Comparison of ENCODE assay signal across 8 cellular contexts in genomic region chr6:26240157-26240980, GRCh38.
DNase-seq lines count a peak whose midpoint lies in the region; ATAC-seq and TF ChIP-seq lines count a peak whose summit lies in the region.

No MANE protein-coding gene starts in this region.

- H3K4me2 ChIP-seq in neural cell (ENCODE audit: low read length), result no peak overlapping the region

- no peaks in the 10 kb centered on the region for H4K20me1 ChIP-seq in neural cell (ENCODE audit: insufficient read depth)

- peaks cover 3% of the 10 kb centered on the region for H3F3A ChIP-seq in neural cell (ENCODE audit: insufficient read depth, low read length, poor library complexity, severe bottlenecking)

- DNase-seq in A673 (ENCODE audit: low spot score) (peak; percentile 96), esophagus muscularis mucosa (ENCODE audit: extremely low spot score) (no peak), upper lobe of left lung (peak; percentile 74 to 86), osteocyte (ENCODE audit: extremely low spot score, unreplicated experiment) (no peak)
- DNase-seq in activated CD8-positive, alpha-beta memory T cell treated with anti-CD3 and anti-CD28 coated beads, Interleukin-2, amount 50 U/mL, for 4 hours, result peak; percentile 53

- no peaks in the 10 kb centered on the region for H3K9me3 ChIP-seq in A673 (ENCODE audit: low read depth, low read length, poor library complexity, severe bottlenecking)
- H3K9me3 ChIP-seq in esophagus muscularis mucosa, result no peaks in the 10 kb centered on the region
- H3K9me3 ChIP-seq in neural cell (ENCODE audit: low read length), result peaks cover 9% of the 10 kb centered on the region
- no peaks in the 10 kb centered on the region for H3K9me3 ChIP-seq in upper lobe of left lung

- no peak overlapping the region for H2AFZ ChIP-seq in neural cell (ENCODE audit: low read depth, low read length)

- H3K4me3 ChIP-seq in A673 (ENCODE audit: low read depth, low read length, poor library complexity, severe bottlenecking) (peak overlapping the region; percentile 50), esophagus muscularis mucosa (peak overlapping the region; percentile 53 to 64 (median 56)), neural cell (ENCODE audit: low read length) (peak overlapping the region; percentile 54), upper lobe of left lung (peak overlapping the region; percentile 16 to 53 (median 44))

- TF ChIP-seq CTCF in A673 (conservative IDR thresholded peaks at IDR 0.05; ENCODE audit: low read depth, low read length), result no peak
- no peak for TF ChIP-seq CTCF in esophagus muscularis mucosa (IDR thresholded peaks at IDR 0.05)
- TF ChIP-seq CTCF in neural cell (IDR thresholded peaks at IDR 0.05; ENCODE audit: poor library complexity, severe bottlenecking), result no peak
- no peak for TF ChIP-seq CTCF in upper lobe of left lung (IDR thresholded peaks at IDR 0.05)
- no peak for TF ChIP-seq CTCF in osteocyte (IDR thresholded peaks at IDR 0.05)

- ATAC-seq in GM19035 (IDR thresholded peaks at IDR 0.05; ENCODE audit: unreplicated experiment) (peak; percentile 55), HG03432 (IDR thresholded peaks at IDR 0.05; ENCODE audit: unreplicated experiment) (peak; percentile 66), upper lobe of left lung (ENCODE audit: low FRiP score in 2 of 2) (peak; percentile 83 to 86)

- H3K79me2 ChIP-seq in neural cell (replicated peaks; ENCODE audit: insufficient read depth, low read length), result no peaks in the 10 kb centered on the region

- H3K27me3 ChIP-seq in A673 (replicated peaks; ENCODE audit: insufficient read depth, low read depth, low read length, poor library complexity), result no peaks in the 10 kb centered on the region
- peaks cover 0 to 81% (median 20%) of the 10 kb centered on the region in 4 donors for H3K27me3 ChIP-seq in esophagus muscularis mucosa
- H3K27me3 ChIP-seq in neural cell (ENCODE audit: insufficient read depth, low read depth, low read length), result peaks cover 11% of the 10 kb centered on the region
- peaks cover 0 to 8% (median 0%) of the 10 kb centered on the region in 4 donors for H3K27me3 ChIP-seq in upper lobe of left lung

- H3K4me1 ChIP-seq in A673 (ENCODE audit: insufficient read depth, low read length, poor library complexity, severe bottlenecking) (no peaks in the 10 kb centered on the region), esophagus muscularis mucosa (peaks cover 0 to 15% (median 10%) of the 10 kb centered on the region in 4 donors), upper lobe of left lung (peaks cover 0 to 2% (median 1%) of the 10 kb centered on the region in 4 donors)

- TF ChIP-seq POLR2A in esophagus muscularis mucosa (IDR thresholded peaks at IDR 0.05; ENCODE audit: low read depth) (no peak), upper lobe of left lung (IDR thresholded peaks at IDR 0.05) (peak in 3 of 4 donors; percentile 73 to 94 (median 80))

- H3K27ac ChIP-seq in A673 (ENCODE audit: low read depth, low read length, poor library complexity, severe bottlenecking) (peak overlapping the region; percentile 88), esophagus muscularis mucosa (replicated peaks in 1 of 4) (peak overlapping the region; percentile 66 to 84 (median 74)), neural cell (ENCODE audit: low read length) (no peak overlapping the region), upper lobe of left lung (peak overlapping the region; percentile 87 to 93 (median 88))

- 8% methylated on average over 40 of the region's 48 CpGs for whole genome bisulfite sequencing in esophagus muscularis mucosa
- WGBS in upper lobe of left lung, 2 donors, result 3% methylated on average over 31 to 48 of the region's 48 CpGs

- H3K4me1 Mint-ChIP-seq in osteocyte (ENCODE audit: unreplicated experiment), result peaks cover 3% of the 10 kb centered on the region

- TF ChIP-seq EP300 in esophagus muscularis mucosa (IDR thresholded peaks at IDR 0.05) (no peak), neural cell (conservative IDR thresholded peaks at IDR 0.05; ENCODE audit: poor library complexity, severe bottlenecking) (no peak), upper lobe of left lung (IDR thresholded peaks at IDR 0.05) (peak in 1 of 4 donors; percentile 45)

- POLR2A ChIA-PET in A673 (lab: Charles Lee; ENCODE audit: low non-redundant PET), result interaction anchor here (0.7 kb wide), 1 partner anchor 1653 kb away, joined by 3 read pairs; a partner anchor contains a TSS

- CTCF ChIA-PET in A673 (lab: Charles Lee), result no interaction called here

- no peaks in the 10 kb centered on the region for H3K36me3 ChIP-seq in A673 (ENCODE audit: insufficient read depth, low read length, poor library complexity, severe bottlenecking)
- no peaks in the 10 kb centered on the region for H3K36me3 ChIP-seq in esophagus muscularis mucosa
- no peaks in the 10 kb centered on the region for H3K36me3 ChIP-seq in neural cell (ENCODE audit: insufficient read depth, low read length)
- no peaks in the 10 kb centered on the region for H3K36me3 ChIP-seq in upper lobe of left lung

- TSS peak; percentile 99 for BruUV-seq in A673 (replicated peaks; lab: Mats Ljungman, UMichigan)

- H3K36me3 Mint-ChIP-seq in osteocyte (ENCODE audit: unreplicated experiment), result no peaks in the 10 kb centered on the region

- no peak for TF ChIP-seq RAD21 in neural cell (conservative IDR thresholded peaks at IDR 0.05)

- H3K9me3 Mint-ChIP-seq in osteocyte (ENCODE audit: unreplicated experiment), result no peaks in the 10 kb centered on the region

- no peaks in the 10 kb centered on the region for H3K27me3 Mint-ChIP-seq in osteocyte (ENCODE audit: unreplicated experiment)

- intact Hi-C loops in A673 (cut with micrococcal nuclease; ENCODE audit: unreplicated experiment) (no loop called here), esophagus muscularis mucosa (cut with DNase I) (no loop called here)

- H3K27ac Mint-ChIP-seq in osteocyte (ENCODE audit: unreplicated experiment), result no peak overlapping the region

- H3K4me3 Mint-ChIP-seq in osteocyte (ENCODE audit: unreplicated experiment), result no peak overlapping the region

- no peak overlapping the region for H3K9ac ChIP-seq in neural cell (ENCODE audit: low read length)

- no peaks in the 10 kb centered on the region for H3K9me2 ChIP-seq in neural cell (ENCODE audit: insufficient read depth, low read length)

TF ChIP-seq in neural cell, 6 proteins besides CTCF, POLR2A, EP300 and RAD21:
- no peak for TF ChIP-seq TAF1 (IDR thresholded peaks at IDR 0.05; ENCODE audit: low read depth)
- TF ChIP-seq SMC3 (conservative IDR thresholded peaks at IDR 0.05; ENCODE audit: poor library complexity), result no peak
- TF ChIP-seq, protein P1, sequence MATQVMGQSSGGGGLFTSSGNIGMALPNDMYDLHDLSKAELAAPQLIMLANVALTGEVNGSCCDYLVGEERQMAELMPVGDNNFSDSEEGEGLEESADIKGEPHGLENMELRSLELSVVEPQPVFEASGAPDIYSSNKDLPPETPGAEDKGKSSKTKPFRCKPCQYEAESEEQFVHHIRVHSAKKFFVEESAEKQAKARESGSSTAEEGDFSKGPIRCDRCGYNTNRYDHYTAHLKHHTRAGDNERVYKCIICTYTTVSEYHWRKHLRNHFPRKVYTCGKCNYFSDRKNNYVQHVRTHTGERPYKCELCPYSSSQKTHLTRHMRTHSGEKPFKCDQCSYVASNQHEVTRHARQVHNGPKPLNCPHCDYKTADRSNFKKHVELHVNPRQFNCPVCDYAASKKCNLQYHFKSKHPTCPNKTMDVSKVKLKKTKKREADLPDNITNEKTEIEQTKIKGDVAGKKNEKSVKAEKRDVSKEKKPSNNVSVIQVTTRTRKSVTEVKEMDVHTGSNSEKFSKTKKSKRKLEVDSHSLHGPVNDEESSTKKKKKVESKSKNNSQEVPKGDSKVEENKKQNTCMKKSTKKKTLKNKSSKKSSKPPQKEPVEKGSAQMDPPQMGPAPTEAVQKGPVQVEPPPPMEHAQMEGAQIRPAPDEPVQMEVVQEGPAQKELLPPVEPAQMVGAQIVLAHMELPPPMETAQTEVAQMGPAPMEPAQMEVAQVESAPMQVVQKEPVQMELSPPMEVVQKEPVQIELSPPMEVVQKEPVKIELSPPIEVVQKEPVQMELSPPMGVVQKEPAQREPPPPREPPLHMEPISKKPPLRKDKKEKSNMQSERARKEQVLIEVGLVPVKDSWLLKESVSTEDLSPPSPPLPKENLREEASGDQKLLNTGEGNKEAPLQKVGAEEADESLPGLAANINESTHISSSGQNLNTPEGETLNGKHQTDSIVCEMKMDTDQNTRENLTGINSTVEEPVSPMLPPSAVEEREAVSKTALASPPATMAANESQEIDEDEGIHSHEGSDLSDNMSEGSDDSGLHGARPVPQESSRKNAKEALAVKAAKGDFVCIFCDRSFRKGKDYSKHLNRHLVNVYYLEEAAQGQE (IDR thresholded peaks at IDR 0.05; ENCODE audit: borderline replicate concordance), result no peak
- no peak for TF ChIP-seq MXI1 (conservative IDR thresholded peaks at IDR 0.05; ENCODE audit: poor library complexity, severe bottlenecking)
- no peak for TF ChIP-seq POLR2AphosphoS5 (IDR thresholded peaks at IDR 0.05)
- TF ChIP-seq EZH2 (IDR thresholded peaks at IDR 0.05; ENCODE audit: borderline replicate concordance, insufficient read depth, low read length, poor library complexity, severe bottlenecking), result no peak

Comparison
In these comparisons a context has a peak if more than half of its experiments do, and no peak if none do; other contexts are left out.
1. DNase-seq: peak in A673 (single experiment), activated CD8-positive, alpha-beta memory T cell treated with anti-CD3 and anti-CD28 coated beads, Interleukin-2, amount 50 U/mL, for 4 hours (single experiment) and upper lobe of left lung (2 of 2); none in esophagus muscularis mucosa (single experiment) and osteocyte (single experiment).
2. Peak in every context shown above with its lines, with median percentiles within 50 percentile points of each other: H3K4me3 ChIP-seq and ATAC-seq.